In the genomic region with DNA sequence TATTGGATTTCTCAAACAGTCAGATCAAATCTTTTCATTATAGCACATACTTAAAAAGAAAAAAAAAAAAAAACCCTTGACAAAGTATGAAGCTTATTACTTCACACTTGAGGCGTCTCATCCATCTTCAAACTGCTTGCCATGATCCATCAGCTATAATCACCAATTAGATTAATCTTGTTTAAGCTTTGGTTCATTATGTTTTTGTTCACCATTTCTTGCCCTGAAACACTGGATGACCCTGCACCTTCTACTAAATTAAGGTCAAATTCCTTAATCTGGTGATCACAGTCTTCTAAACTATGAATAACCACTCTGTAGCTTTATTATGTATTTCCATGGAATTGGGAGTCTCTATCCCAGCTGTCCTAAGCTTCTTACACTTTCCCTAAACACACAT, we compare ENCODE assay signal across 32 cellular contexts.
"Had no signal": no experiment of that assay in that cellular context is flagged by ENCODE, and none has a peak within 500 bp of the region (broad histone marks: within the 10 kb centered on the region; RNA-seq: fewer than 3 reads in every experiment).

No MANE protein-coding gene starts in this region.

- H3K4me1 ChIP-seq: breast epithelium had no signal

- H3K27ac Mint-ChIP-seq: activated B cell treated with CpG ODN at 0.5 μM for 24 hours; activated CD8-positive, alpha-beta T cell treated with anti-CD3 and anti-CD28 coated beads for 36 hours; activated naive CD8-positive, alpha-beta T cell; activated T-helper 17 cell treated with anti-CD3 and anti-CD28 coated beads, Interleukin-2, amount 50 U/mL, for 72 hours; endodermal cell; T-helper 17 cell; T-helper 2 cell treated with Interferon-gamma antibody and Interleukin-4, amounts not matched to agents 5 μg/mL and 100 μg/mL, for 36 hours had no signal

- H3K27me3 Mint-ChIP-seq: activated B cell treated with CpG ODN at 0.5 μM for 24 hours; activated CD8-positive, alpha-beta T cell treated with anti-CD3 and anti-CD28 coated beads for 36 hours; activated T-helper 17 cell treated with anti-CD3 and anti-CD28 coated beads, Interleukin-2, amount 50 U/mL, for 72 hours; brain; T-helper 17 cell had no signal

- H3K9me3 Mint-ChIP-seq: endodermal cell; T-helper 2 cell treated with Interferon-gamma antibody and Interleukin-4, amounts not matched to agents 5 μg/mL and 100 μg/mL, for 36 hours had no signal

- H3K36me3 ChIP-seq: breast epithelium, cardiac muscle cell, WERI-Rb-1 had no signal

- H3K4me1 Mint-ChIP-seq: activated B cell treated with CpG ODN at 0.5 μM for 24 hours; activated T-helper 17 cell treated with anti-CD3 and anti-CD28 coated beads, Interleukin-2, amount 50 U/mL, for 72 hours; endodermal cell; T-helper 17 cell had no signal

- H3K9me3 ChIP-seq: breast epithelium had no signal

- H3K4me3 Mint-ChIP-seq: activated B cell treated with CpG ODN at 0.5 μM for 24 hours; activated CD8-positive, alpha-beta T cell treated with anti-CD3 and anti-CD28 coated beads for 36 hours; activated naive CD8-positive, alpha-beta T cell; activated T-cell treated with anti-CD3 and anti-CD28 coated beads, Interleukin-2, amount 50 U/mL, for 4 hours; activated T-helper 17 cell treated with anti-CD3 and anti-CD28 coated beads, Interleukin-2, amount 50 U/mL, for 72 hours; brain; endodermal cell; T-helper 17 cell; T-helper 2 cell treated with Interferon-gamma antibody and Interleukin-4, amounts not matched to agents 5 μg/mL and 100 μg/mL, for 36 hours had no signal

- ATAC-seq: activated CD4-positive, CD25-positive, alpha-beta regulatory T cell treated with anti-CD3 and anti-CD28 coated beads, Interleukin-2, amount 50 U/mL, for 24 hours; activated CD8-positive, alpha-beta T cell treated with anti-CD3 and anti-CD28 coated beads for 36 hours; activated T-cell treated with anti-CD3 and anti-CD28 coated beads, Interleukin-2, amount 50 U/mL, for 4 hours; activated T-helper 17 cell treated with anti-CD3 and anti-CD28 coated beads, Interleukin-2, amount 50 U/mL, for 72 hours; esophagus mucosa; T-helper 17 cell had no signal

- H3K27me3 ChIP-seq: breast epithelium, cardiac muscle cell had no signal

- H3K36me3 Mint-ChIP-seq: activated naive CD8-positive, alpha-beta T cell; brain had no signal

- H3K4me3 ChIP-seq: breast epithelium, cardiac muscle cell had no signal

- DNase-seq: activated B cell treated with CpG ODN at 0.5 μM for 24 hours; activated CD4-positive, alpha-beta T cell treated with anti-CD3 and anti-CD28 coated beads for 48 hours; activated CD4-positive, alpha-beta T cell treated with anti-CD3 and anti-CD28 coated beads, Interleukin-2, amount 50 U/mL, for 1 hour; activated CD4-positive, alpha-beta T cell treated with anti-CD3 and anti-CD28 coated beads, Interleukin-2, amount 50 U/mL, for 48 hours; activated CD8-positive, alpha-beta memory T cell treated with anti-CD3 and anti-CD28 coated beads for 24 hours; activated CD8-positive, alpha-beta T cell treated with anti-CD3 and anti-CD28 coated beads for 36 hours; activated effector memory CD4-positive, alpha-beta T cell treated with Interleukin-2 at 50 U/mL for 16 hours; activated gamma-delta T cell treated with Interleukin-2 at 50 U/mL for 16 hours; activated naive CD4-positive, alpha-beta T cell treated with anti-CD3 and anti-CD28 coated beads, Interleukin-2, amount 50 U/mL, for 16 hours; activated naive CD4-positive, alpha-beta T cell treated with Interleukin-2 at 50 U/mL for 16 hours; activated T-cell treated with anti-CD3 and anti-CD28 coated beads, Interleukin-2, amount 50 U/mL, for 4 hours; amniotic stem cell; anterior cingulate cortex; central memory CD4-positive, alpha-beta T cell; cortex of kidney; dermis blood vessel endothelial cell; effector CD8-positive, alpha-beta T cell; endodermal cell; foreskin fibroblast; head of caudate nucleus; T-helper 1 cell; T-helper 17 cell; T1000; WERI-Rb-1 had no signal

- H3K27ac ChIP-seq: breast epithelium, cardiac muscle cell, WERI-Rb-1 had no signal
